In the genomic region with DNA sequence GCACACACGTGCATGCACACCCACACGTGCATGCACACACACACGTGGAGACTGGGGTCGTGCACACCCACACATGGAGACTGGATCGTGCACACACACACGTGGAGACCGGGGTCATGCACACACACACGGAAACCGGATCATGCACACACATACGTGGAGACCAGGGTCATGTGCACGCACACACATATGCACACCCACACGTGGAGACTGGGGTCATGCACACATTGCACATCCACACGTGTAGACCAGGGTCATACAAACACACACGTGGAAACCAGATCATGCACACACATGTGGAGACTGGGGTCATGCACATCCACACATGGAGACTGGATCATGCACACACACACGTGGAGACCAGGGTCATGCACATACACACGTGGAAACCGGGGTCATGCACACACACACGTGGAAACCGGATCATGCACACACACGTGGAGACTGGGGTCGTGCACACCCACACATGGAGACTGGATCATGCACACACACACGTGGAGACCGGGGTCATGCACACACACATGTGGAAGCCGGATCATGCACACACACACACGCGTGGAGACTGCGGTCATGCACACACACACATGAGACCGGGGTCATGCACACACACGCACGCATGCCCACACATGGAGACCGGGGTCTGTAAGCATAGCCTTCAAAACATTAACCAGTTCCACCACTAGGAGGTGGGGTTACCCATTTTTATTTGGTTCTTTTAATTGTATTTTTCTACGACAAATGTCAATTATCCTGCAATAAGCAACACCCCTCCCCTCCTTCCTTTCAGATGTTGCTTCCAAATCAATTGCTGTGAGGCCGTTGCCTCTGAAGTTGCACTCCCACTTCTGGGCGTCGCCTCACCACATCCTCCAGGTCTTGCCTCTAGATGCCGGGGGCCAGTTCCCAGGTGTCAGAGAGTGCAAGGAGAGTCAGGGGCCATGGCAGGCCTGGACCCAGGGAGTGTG, we compare ENCODE assay signal across 8 cellular contexts.
DNase-seq lines count a peak whose midpoint lies in the region; TF ChIP-seq lines count a peak whose summit lies in the region.

No MANE protein-coding gene starts in this region.

- no peaks in the 10 kb centered on the region for H3K9me3 ChIP-seq in sigmoid colon
- H3K9me3 ChIP-seq in HAP-1 = no peaks in the 10 kb centered on the region

- TF ChIP-seq POLR2A in sigmoid colon (IDR thresholded peaks at IDR 0.05) = no peak

- H3K27ac ChIP-seq in sigmoid colon = peak overlapping the region in 1 of 4 donors; percentile 76

- H3K4me3 ChIP-seq in sigmoid colon (no peak overlapping the region), HAP-1 (no peak overlapping the region)

- no peaks in the 10 kb centered on the region for H3K36me3 Mint-ChIP-seq in chondrocyte (ENCODE audit: low read depth)

- TF ChIP-seq EP300 in sigmoid colon (IDR thresholded peaks at IDR 0.05) = no peak

- in situ Hi-C loops in HAP-1 (cut with MboI; ENCODE audit: low sequenced_read_pairs) = no loop called here

- DNase-seq in NCI-H345 (lab: John Stamatoyannopoulos, UW) (peak; percentile 34), NCI-H345 treated with DMSO at 0.1 percent for 48 hours (lab: John Stamatoyannopoulos, UW; ENCODE audit: unreplicated experiment) (no peak), NCI-H1436 treated with DMSO at 0.1 percent for 48 hours (lab: John Stamatoyannopoulos, UW) (peak; percentile 42), chondrocyte (ENCODE audit: low spot score) (no peak), sigmoid colon (peak; percentile 40), HCEC 1CT (no peak), HAP-1 (ENCODE audit: low spot score in 2 of 2) (no peak)
- no peak for DNase-seq in NK-92 treated with Interleukin-12 subunit alpha and Interleukin-12 subunit beta, amount 100 ng/mL, for 24 hours (lab: John Stamatoyannopoulos, UW)

- TF ChIP-seq CTCF in chondrocyte (IDR thresholded peaks at IDR 0.05) = peak; percentile 63
- TF ChIP-seq CTCF in sigmoid colon (IDR thresholded peaks at IDR 0.05) = no peak

- WGBS in sigmoid colon, 2 donors = 72 to 82% methylated on average over 36 of the region's 36 CpGs

- H3K27me3 Mint-ChIP-seq in chondrocyte (ENCODE audit: low read depth) = no peaks in the 10 kb centered on the region

- no peaks in the 10 kb centered on the region for H3K9me3 Mint-ChIP-seq in chondrocyte (ENCODE audit: low read depth)

- H3K27me3 ChIP-seq in sigmoid colon (no peaks in the 10 kb centered on the region), HAP-1 (ENCODE audit: low read depth) (no peaks in the 10 kb centered on the region)

- intact Hi-C loops in sigmoid colon (cut with DNase I) = no loop called here

- H3K4me3 Mint-ChIP-seq in chondrocyte (ENCODE audit: unreplicated experiment) = no peak overlapping the region

- H3K4me1 Mint-ChIP-seq in chondrocyte (ENCODE audit: low read depth) = peaks cover 28% of the 10 kb centered on the region

- H3K27ac Mint-ChIP-seq in chondrocyte (ENCODE audit: unreplicated experiment) = no peak overlapping the region

- H3K36me3 ChIP-seq in sigmoid colon = no peaks in the 10 kb centered on the region
- H3K36me3 ChIP-seq in HAP-1 (replicated peaks) = no peaks in the 10 kb centered on the region

- H3K4me1 ChIP-seq in sigmoid colon (peaks cover 0 to 18% (median 12%) of the 10 kb centered on the region in 4 donors), HAP-1 (no peaks in the 10 kb centered on the region)

Comparison
In these comparisons a context has a peak if more than half of its experiments do, and no peak if none do; other contexts are left out.
1. DNase-seq: peak in NCI-H345 (single experiment), NCI-H1436 treated with DMSO at 0.1 percent for 48 hours (single experiment) and sigmoid colon (single experiment); none in NCI-H345 treated with DMSO at 0.1 percent for 48 hours (single experiment), chondrocyte (single experiment), HCEC 1CT (single experiment), HAP-1 (0 of 2) and NK-92 treated with Interleukin-12 subunit alpha and Interleukin-12 subunit beta, amount 100 ng/mL, for 24 hours (single experiment).